Comparison of ENCODE assay signal across 12 cellular contexts in the genomic region with DNA sequence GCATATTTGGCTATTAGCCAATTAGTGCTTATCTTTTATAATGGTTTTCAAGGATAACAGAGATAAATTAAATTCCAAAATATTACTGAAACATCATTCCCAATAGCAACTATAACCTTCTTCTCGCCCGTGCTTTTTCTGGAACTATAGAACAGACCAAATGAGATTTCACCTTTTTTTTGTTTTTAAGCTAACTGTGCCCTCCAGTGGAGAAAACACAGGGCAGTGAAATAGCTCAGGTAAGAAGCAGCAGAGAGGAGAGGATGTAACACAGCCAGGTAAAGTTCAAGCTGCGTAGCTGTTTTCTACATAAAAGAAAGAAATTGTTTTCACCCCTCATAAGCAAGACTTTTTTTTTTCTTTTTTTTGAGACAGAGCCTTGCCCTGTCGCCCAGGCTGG. TPM values are rescaled to one million over a fixed set of nuclear protein-coding genes. Genes with fewer than 3 reads are reported as not detected.
A peak's percentile ranks its signal among the peaks of the same experiment; 100 is the strongest.
DNase-seq lines count a peak whose midpoint lies in the region; ATAC-seq and TF ChIP-seq lines count a peak whose summit lies in the region.
"Had no signal": no experiment of that assay in that cellular context is flagged by ENCODE, and none has a peak within 500 bp of the region (broad histone marks: within the 10 kb centered on the region; RNA-seq: fewer than 3 reads in every experiment).

No MANE protein-coding gene starts in this region.

- CTCF ChIA-PET in activated CD8-positive, alpha-beta memory T cell treated with anti-CD3 and anti-CD28 coated beads, Interleukin-2, amount 10 ng/mL, durations not matched to agents 7 days and 5 days (lab: Charles Lee), result no interaction called here

- H3K4me3 Mint-ChIP-seq in activated CD8-positive, alpha-beta memory T cell treated with anti-CD3 and anti-CD28 coated beads, Interleukin-2, amount 10 ng/mL, durations not matched to agents 7 days and 5 days, result no peak overlapping the region

- H3K36me3 ChIP-seq in heart left ventricle (peaks cover 0 to 4% (median 0%) of the 10 kb centered on the region in 9 donors), RWPE2 (ENCODE audit: low read depth) (peaks cover 28% of the 10 kb centered on the region)

- H3K27ac ChIP-seq in heart left ventricle, result no peak overlapping the region
- H3K27ac ChIP-seq in RWPE2 (ENCODE audit: poor library complexity, severe bottlenecking), result no peak overlapping the region

- DNase-seq in heart left ventricle, result no peak
- DNase-seq in left cardiac atrium, result no peak
- no peak for DNase-seq in RWPE2 (ENCODE audit: low spot score)
- no peak for DNase-seq in fibroblast of mammary gland (ENCODE audit: low read depth)
- no peak for DNase-seq in activated CD4-positive, alpha-beta T cell treated with anti-CD3 and anti-CD28 coated beads for 1 hour
- DNase-seq in kidney glomerular epithelial cell (lab: John Stamatoyannopoulos, UW), result no peak
- no peak for DNase-seq in activated CD8-positive, alpha-beta memory T cell treated with anti-CD3 and anti-CD28 coated beads, Interleukin-2, amount 10 ng/mL, durations not matched to agents 7 days and 5 days
- DNase-seq: NCI-H1092; NCI-H748 treated with DMSO at 0.1 percent for 48 hours; stimulated activated naive CD4-positive, alpha-beta T cell treated with Interleukin-2 at 50 U/mL for 16 hours; T-helper 2 cell had no signal

- TF ChIP-seq POLR2A in heart left ventricle (IDR thresholded peaks at IDR 0.05), result no peak

- peaks cover 2% of the 10 kb centered on the region for H3K9me3 Mint-ChIP-seq in activated CD8-positive, alpha-beta memory T cell treated with anti-CD3 and anti-CD28 coated beads, Interleukin-2, amount 10 ng/mL, durations not matched to agents 7 days and 5 days (ENCODE audit: low read depth)

- peaks cover 2% of the 10 kb centered on the region for H3K4me1 Mint-ChIP-seq in activated CD8-positive, alpha-beta memory T cell treated with anti-CD3 and anti-CD28 coated beads, Interleukin-2, amount 10 ng/mL, durations not matched to agents 7 days and 5 days

- peak; percentile 16 to 62 (median 46) for TF ChIP-seq CTCF in heart left ventricle (IDR thresholded peaks at IDR 0.05)
- peak; percentile 39 for TF ChIP-seq CTCF in RWPE2 (IDR thresholded peaks at IDR 0.05; ENCODE audit: poor library complexity, severe bottlenecking)
- peak; percentile 9 for TF ChIP-seq CTCF in fibroblast of mammary gland (conservative IDR thresholded peaks at IDR 0.05; ENCODE audit: control insufficient read depth, insufficient read depth, low read depth, low read length)

- H3K4me3 ChIP-seq in heart left ventricle (no peak overlapping the region), RWPE2 (ENCODE audit: severe bottlenecking) (no peak overlapping the region), fibroblast of mammary gland (ENCODE audit: control insufficient read depth, low read depth, low read length) (no peak overlapping the region)

- no peak for ATAC-seq in heart left ventricle
- no peak for ATAC-seq in left cardiac atrium
- ATAC-seq in RWPE2 (ENCODE audit: low read depth), result no peak
- no peak for ATAC-seq in GM21786 (IDR thresholded peaks at IDR 0.05; ENCODE audit: unreplicated experiment)
- ATAC-seq in activated CD8-positive, alpha-beta memory T cell treated with anti-CD3 and anti-CD28 coated beads, Interleukin-2, amount 10 ng/mL, durations not matched to agents 7 days and 5 days, result no peak

- 65 to 75% (median 73%) methylated on average over 4 of the region's 4 CpGs for WGBS in heart left ventricle, 4 donors

- no peaks in the 10 kb centered on the region for H3K4me1 ChIP-seq in heart left ventricle
- H3K4me1 ChIP-seq in RWPE2 (ENCODE audit: insufficient read depth, poor library complexity, severe bottlenecking), result no peaks in the 10 kb centered on the region

- H3K9me3 ChIP-seq in heart left ventricle (peaks cover 0 to 2% (median 0%) of the 10 kb centered on the region in 12 donors), RWPE2 (ENCODE audit: severe bottlenecking) (peaks cover 3% of the 10 kb centered on the region)

- H3K36me3 Mint-ChIP-seq in activated CD8-positive, alpha-beta memory T cell treated with anti-CD3 and anti-CD28 coated beads, Interleukin-2, amount 10 ng/mL, durations not matched to agents 7 days and 5 days, result peaks cover 14% of the 10 kb centered on the region

- H3K27ac Mint-ChIP-seq in activated CD8-positive, alpha-beta memory T cell treated with anti-CD3 and anti-CD28 coated beads, Interleukin-2, amount 10 ng/mL, durations not matched to agents 7 days and 5 days, result no peak overlapping the region

- H3K27me3 Mint-ChIP-seq in activated CD8-positive, alpha-beta memory T cell treated with anti-CD3 and anti-CD28 coated beads, Interleukin-2, amount 10 ng/mL, durations not matched to agents 7 days and 5 days, result no peaks in the 10 kb centered on the region

- intact Hi-C loops in heart left ventricle (cut with DNase I) (loop anchor here in 2 of 10 donors (10.0 kb wide), 1 partner anchor 134 kb away; no protein-coding TSS in a partner anchor), left cardiac atrium (cut with DNase I) (no loop called here)

- H3K27me3 ChIP-seq in heart left ventricle, result no peaks in the 10 kb centered on the region
- no peaks in the 10 kb centered on the region for H3K27me3 ChIP-seq in RWPE2 (ENCODE audit: insufficient read depth, poor library complexity, severe bottlenecking)

RNA-seq across cellular contexts. Expression of a gene that starts 28.2 kb away (rescaled TPM):
- total RNA-seq in heart left ventricle, result 100 to 1,000 TPM in 1 of 9 donors, 10 to 100 TPM in 8; 40.5 to 114 (median 80.1) TPM
- 10 to 100 TPM; 41.9 to 46.0 TPM for polyA plus RNA-seq in heart left ventricle
- total RNA-seq in left cardiac atrium, result 100 to 1,000 TPM; 119 to 155 TPM
- 10 to 100 TPM; 26.1 to 30.9 TPM for total RNA-seq in activated CD8-positive, alpha-beta memory T cell treated with anti-CD3 and anti-CD28 coated beads, Interleukin-2, amount 10 ng/mL, durations not matched to agents 7 days and 5 days
